Comparison of ENCODE assay signal across 13 cellular contexts in the genomic region with DNA sequence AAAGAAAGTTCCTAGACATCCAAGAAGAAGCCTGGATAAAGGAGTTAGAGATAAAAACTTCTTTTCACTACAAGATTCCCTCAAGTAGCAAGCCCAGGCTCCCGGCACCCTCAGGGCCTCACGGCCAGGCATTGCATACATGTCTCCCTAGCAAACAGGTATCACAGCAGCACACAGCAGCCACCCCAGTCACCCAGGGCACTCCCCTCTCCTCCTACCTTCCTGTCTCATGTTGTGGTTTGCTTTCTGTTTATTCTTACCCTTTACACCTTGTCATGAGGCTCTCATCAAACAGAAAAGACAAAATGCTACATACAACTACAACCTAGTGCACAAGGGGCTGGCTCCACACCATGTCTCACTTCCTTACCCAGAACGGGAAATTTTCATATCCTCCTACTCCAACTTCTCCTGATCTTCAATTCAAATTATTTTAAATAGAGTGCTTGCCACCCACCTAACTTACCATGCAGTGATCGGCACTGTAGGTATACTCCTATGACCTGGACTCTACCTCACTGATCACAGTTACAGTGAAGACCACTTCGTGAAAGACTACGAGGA. TPM values are rescaled to one million over a fixed set of nuclear protein-coding genes. Genes with fewer than 3 reads are reported as not detected.
A peak's percentile ranks its signal among the peaks of the same experiment; 100 is the strongest.
DNase-seq lines count a peak whose midpoint lies in the region; ATAC-seq and TF ChIP-seq lines count a peak whose summit lies in the region.
"Had no signal": no experiment of that assay in that cellular context is flagged by ENCODE, and none has a peak within 500 bp of the region (broad histone marks: within the 10 kb centered on the region; RNA-seq: fewer than 3 reads in every experiment).

No MANE protein-coding gene starts in this region.

- peak; percentile 77 for ATAC-seq in activated CD4-positive, alpha-beta T cell treated with anti-CD3 and anti-CD28 coated beads for 36 hours

- no peaks in the 10 kb centered on the region for H3K27me3 ChIP-seq in vagina

- H3K36me3 ChIP-seq in vagina, result peaks cover 4 to 55% of the 10 kb centered on the region in 2 donors

- peak overlapping the region in 2 of 3 donors; percentile 29 to 60 for H3K27ac Mint-ChIP-seq in IgD-negative memory B cell
- peak overlapping the region; percentile 84 for H3K27ac Mint-ChIP-seq in activated CD4-positive, alpha-beta T cell treated with anti-CD3 and anti-CD28 coated beads for 36 hours
- H3K27ac Mint-ChIP-seq in activated naive CD4-positive, alpha-beta T cell treated with anti-CD3 and anti-CD28 coated beads, Interleukin-2, amount 10 ng/mL, durations not matched to agents 7 days and 5 days, result peak overlapping the region; percentile 88
- H3K27ac Mint-ChIP-seq: mesothelial cell of epicardium had no signal

- POLR2A ChIA-PET in activated CD4-positive, alpha-beta T cell treated with anti-CD3 and anti-CD28 coated beads for 36 hours (lab: Charles Lee), result no interaction called here

- H3K4me3 ChIP-seq in vagina, result no peak overlapping the region
- H3K4me3 ChIP-seq in foreskin fibroblast (ENCODE audit: low read depth in 1 of 2, low read length in 2 of 2), result no peak overlapping the region
- H3K4me3 ChIP-seq: prostate gland had no signal

- H3K4me1 Mint-ChIP-seq in IgD-negative memory B cell, result peaks cover 29 to 48% (median 35%) of the 10 kb centered on the region in 3 donors
- peaks cover 85% of the 10 kb centered on the region for H3K4me1 Mint-ChIP-seq in activated CD4-positive, alpha-beta T cell treated with anti-CD3 and anti-CD28 coated beads for 36 hours
- peaks cover 79% of the 10 kb centered on the region for H3K4me1 Mint-ChIP-seq in activated naive CD4-positive, alpha-beta T cell treated with anti-CD3 and anti-CD28 coated beads, Interleukin-2, amount 10 ng/mL, durations not matched to agents 7 days and 5 days
- H3K4me1 Mint-ChIP-seq: mesothelial cell of epicardium had no signal

- no peaks in the 10 kb centered on the region for H3K27me3 Mint-ChIP-seq in IgD-negative memory B cell
- H3K27me3 Mint-ChIP-seq in activated CD4-positive, alpha-beta T cell treated with anti-CD3 and anti-CD28 coated beads for 36 hours, result no peaks in the 10 kb centered on the region
- no peaks in the 10 kb centered on the region for H3K27me3 Mint-ChIP-seq in activated naive CD4-positive, alpha-beta T cell treated with anti-CD3 and anti-CD28 coated beads, Interleukin-2, amount 10 ng/mL, durations not matched to agents 7 days and 5 days

- intact Hi-C loops in activated CD4-positive, alpha-beta T cell treated with anti-CD3 and anti-CD28 coated beads for 36 hours (cut with DNase I, micrococcal nuclease), result no loop called here
- intact Hi-C loops in vagina (cut with DNase I), result no loop called here

- H3K9me3 ChIP-seq in vagina, result no peaks in the 10 kb centered on the region
- H3K9me3 ChIP-seq: prostate gland had no signal

- DNase-seq in activated CD4-positive, alpha-beta T cell treated with anti-CD3 and anti-CD28 coated beads for 36 hours, result peak; percentile 68
- DNase-seq in activated naive CD4-positive, alpha-beta T cell treated with anti-CD3 and anti-CD28 coated beads, Interleukin-2, amount 10 ng/mL, durations not matched to agents 7 days and 5 days, result peak; percentile 72
- DNase-seq in putamen (ENCODE audit: low spot score), result peak; percentile 34
- no peak for DNase-seq in vagina (ENCODE audit: extremely low spot score in 2 of 2)
- no peak for DNase-seq in foreskin fibroblast
- no peak for DNase-seq in RKO (ENCODE audit: low spot score)
- no peak for DNase-seq in SKM-1 treated with dmso at 0.1 percent for 144 hours (lab: John Stamatoyannopoulos, UW; ENCODE audit: unreplicated experiment)
- DNase-seq: HCEC 1CT, NCI-H2171 treated with DMSO at 0.1 percent for 48 hours had no signal

- TF ChIP-seq POLR2A in vagina (IDR thresholded peaks at IDR 0.05), result no peak

- H3K9me3 Mint-ChIP-seq in IgD-negative memory B cell, result no peaks in the 10 kb centered on the region
- no peaks in the 10 kb centered on the region for H3K9me3 Mint-ChIP-seq in activated CD4-positive, alpha-beta T cell treated with anti-CD3 and anti-CD28 coated beads for 36 hours (ENCODE audit: low read depth)
- no peaks in the 10 kb centered on the region for H3K9me3 Mint-ChIP-seq in activated naive CD4-positive, alpha-beta T cell treated with anti-CD3 and anti-CD28 coated beads, Interleukin-2, amount 10 ng/mL, durations not matched to agents 7 days and 5 days
- H3K9me3 Mint-ChIP-seq: mesothelial cell of epicardium had no signal

- CTCF ChIA-PET in activated CD4-positive, alpha-beta T cell treated with anti-CD3 and anti-CD28 coated beads for 36 hours (lab: Charles Lee), result interaction anchor here (1.1 kb wide), 1 partner anchor 25 kb away, joined by 8 read pairs; no protein-coding TSS in a partner anchor
- CTCF ChIA-PET in activated naive CD4-positive, alpha-beta T cell treated with anti-CD3 and anti-CD28 coated beads, Interleukin-2, amount 10 ng/mL, durations not matched to agents 7 days and 5 days (lab: Charles Lee), result interaction anchor here (0.9 to 1.0 kb wide), 2 partner anchors 18 to 29 kb away, joined by 3 read pairs; no protein-coding TSS in a partner anchor

- TF ChIP-seq CTCF in vagina (IDR thresholded peaks at IDR 0.05) (no peak), foreskin fibroblast (IDR thresholded peaks at IDR 0.05; ENCODE audit: low read depth, low read length) (no peak)

- H3K27ac ChIP-seq in vagina, result no peak overlapping the region
- H3K27ac ChIP-seq: C4-2B, prostate gland had no signal

- peaks cover 7% of the 10 kb centered on the region for H3K36me3 Mint-ChIP-seq in IgD-negative memory B cell
- H3K36me3 Mint-ChIP-seq in activated CD4-positive, alpha-beta T cell treated with anti-CD3 and anti-CD28 coated beads for 36 hours (ENCODE audit: low read depth), result peaks cover 70% of the 10 kb centered on the region
- H3K36me3 Mint-ChIP-seq in activated naive CD4-positive, alpha-beta T cell treated with anti-CD3 and anti-CD28 coated beads, Interleukin-2, amount 10 ng/mL, durations not matched to agents 7 days and 5 days, result peaks cover 69% of the 10 kb centered on the region

- peaks cover 7% of the 10 kb centered on the region for H3K4me1 ChIP-seq in vagina
- H3K4me1 ChIP-seq: prostate gland had no signal

- H3K4me3 Mint-ChIP-seq in IgD-negative memory B cell, result peak overlapping the region in 2 of 4 donors; percentile 0 to 35
- peak overlapping the region; percentile 2 for H3K4me3 Mint-ChIP-seq in activated CD4-positive, alpha-beta T cell treated with anti-CD3 and anti-CD28 coated beads for 36 hours
- no peak overlapping the region for H3K4me3 Mint-ChIP-seq in activated naive CD4-positive, alpha-beta T cell treated with anti-CD3 and anti-CD28 coated beads, Interleukin-2, amount 10 ng/mL, durations not matched to agents 7 days and 5 days
- H3K4me3 Mint-ChIP-seq: mesothelial cell of epicardium had no signal

RNA-seq across cellular contexts. Expression of a gene that starts 42.7 kb away (rescaled TPM):
- 86.1 TPM for polyA plus RNA-seq in IgD-negative memory B cell
- total RNA-seq in activated CD4-positive, alpha-beta T cell treated with anti-CD3 and anti-CD28 coated beads for 36 hours, result 100 to 1,000 TPM; 241 to 368 TPM
- 72.7 TPM for total RNA-seq in vagina

Comparison
In these comparisons a context has a peak if more than half of its experiments do, and no peak if none do; other contexts are left out.
1. DNase-seq: peak in activated CD4-positive, alpha-beta T cell treated with anti-CD3 and anti-CD28 coated beads for 36 hours (single experiment), activated naive CD4-positive, alpha-beta T cell treated with anti-CD3 and anti-CD28 coated beads, Interleukin-2, amount 10 ng/mL, durations not matched to agents 7 days and 5 days (single experiment) and putamen (single experiment); none in vagina (0 of 2), foreskin fibroblast (0 of 2), RKO (single experiment) and SKM-1 treated with dmso at 0.1 percent for 144 hours (single experiment).
2. Peak in every context shown above with its lines, with median percentiles within 50 percentile points of each other: H3K27ac Mint-ChIP-seq.